Comparison of ENCODE assay signal across 12 cellular contexts in the genomic region with DNA sequence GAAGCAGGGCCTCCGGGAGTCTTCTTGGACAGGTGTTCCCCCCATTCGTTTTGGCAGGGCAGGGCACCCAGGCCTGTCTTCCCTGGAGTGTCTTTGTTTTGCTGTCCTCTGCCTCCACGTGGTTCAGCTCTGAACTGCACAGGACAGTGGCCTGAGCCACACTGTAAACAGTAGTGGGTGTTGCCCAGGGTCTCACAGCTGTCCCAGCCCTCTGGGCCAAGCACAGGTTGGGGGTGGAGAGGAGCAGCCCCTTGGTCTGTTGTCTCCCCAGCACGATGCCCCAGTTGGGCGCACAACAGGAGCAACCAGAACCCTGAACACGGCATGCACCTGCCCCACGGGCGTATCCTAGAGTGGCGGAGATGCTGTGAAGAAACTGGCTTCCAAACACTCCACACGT. TPM values are rescaled to one million over a fixed set of nuclear protein-coding genes. Genes with fewer than 3 reads are reported as not detected.
A peak's percentile ranks its signal among the peaks of the same experiment; 100 is the strongest.
DNase-seq lines count a peak whose midpoint lies in the region; ATAC-seq, FAIRE-seq and TF ChIP-seq lines count a peak whose summit lies in the region.
"Had no signal": no experiment of that assay in that cellular context is flagged by ENCODE, and none has a peak within 500 bp of the region (broad histone marks: within the 10 kb centered on the region; RNA-seq: fewer than 3 reads in every experiment).

No MANE protein-coding gene starts in this region.

- H3K4me1 ChIP-seq in CD4-positive, alpha-beta memory T cell (ENCODE audit: insufficient read depth, low read length) = peaks cover 45% of the 10 kb centered on the region
- H3K4me1 ChIP-seq in H9 (ENCODE audit: insufficient read depth, low read length) = peaks cover 4% of the 10 kb centered on the region; the same call in 1 of the 2 replicates
- peaks cover 18% of the 10 kb centered on the region for H3K4me1 ChIP-seq in GM12878 (ENCODE audit: control insufficient read depth, insufficient read depth, low read length)
- H3K4me1 ChIP-seq in left lung = peaks cover 0 to 1% of the 10 kb centered on the region in 2 donors

- H3K9me3 Mint-ChIP-seq in CD4-positive, alpha-beta memory T cell = no peaks in the 10 kb centered on the region
- H3K9me3 Mint-ChIP-seq in H9 = no peaks in the 10 kb centered on the region

- SMC1A ChIA-PET in GM12878 (lab: Charles Lee; ENCODE audit: uncharacterized antibody, unreplicated experiment) = interaction anchor here (0.7 to 1.7 kb wide), 6 partner anchors 32 to 207 kb away, joined by 3 to 15 read pairs (median 6); no protein-coding TSS in a partner anchor

- H2BK5ac ChIP-seq in H9 (ENCODE audit: insufficient read length, low read length) = no peak overlapping the region

- no peaks in the 10 kb centered on the region for H3K9me3 ChIP-seq in CD4-positive, alpha-beta memory T cell (ENCODE audit: control insufficient read depth in 1 of 2, low read length in 2 of 2)
- H3K9me3 ChIP-seq in H9 (ENCODE audit: control insufficient read depth, low read depth, low read length) = no peaks in the 10 kb centered on the region
- no peaks in the 10 kb centered on the region for H3K9me3 ChIP-seq in GM12878 (replicated peaks; ENCODE audit: control insufficient read depth, insufficient read depth, low read length)
- no peaks in the 10 kb centered on the region for H3K9me3 ChIP-seq in left lung
- H3K9me3 ChIP-seq: left ventricle myocardium inferior had no signal

- peaks cover 23 to 43% (median 33%) of the 10 kb centered on the region in 4 donors for H3K4me1 Mint-ChIP-seq in CD4-positive, alpha-beta memory T cell
- H3K4me1 Mint-ChIP-seq in H9 = peaks cover 31 to 48% of the 10 kb centered on the region in 2 experiments

- POLR2A ChIA-PET in CD4-positive, alpha-beta memory T cell (lab: Charles Lee; ENCODE audit: partially characterized antibody) = interaction anchor here (1.0 to 1.4 kb wide), 6 partner anchors 16 to 159 kb away, joined by 3 to 13 read pairs (median 4); no protein-coding TSS in a partner anchor
- POLR2A ChIA-PET in GM12878 (lab: Charles Lee) = interaction anchor here (0.7 to 1.3 kb wide), 3 partner anchors 10 to 77 kb away, joined by 3 read pairs; no protein-coding TSS in a partner anchor

- H3K56ac ChIP-seq in H9 (ENCODE audit: insufficient read length, low read depth, low read length) = no peak overlapping the region

- H3T11ph ChIP-seq in H9 (ENCODE audit: low read length) = no peak overlapping the region

- no peaks in the 10 kb centered on the region for H3K79me1 ChIP-seq in H9 (ENCODE audit: insufficient read depth, low read depth, low read length, poor library complexity, severe bottlenecking)

- WGBS in H9 (ENCODE audit: extremely low coverage, insufficient read length, low lambda C conversion rate) = no CpG with 5 or more reads among the region's 10 CpGs
- 86% methylated on average over 10 of the region's 10 CpGs for WGBS in GM12878 (ENCODE audit: insufficient coverage, insufficient replicate concordance, low lambda C conversion rate, missing lambda C conversion rate)

- no peak overlapping the region for H4K5ac ChIP-seq in H9 (ENCODE audit: insufficient read length, low read depth, low read length)

- H3K27me3 ChIP-seq in CD4-positive, alpha-beta memory T cell (ENCODE audit: insufficient read depth, low read length) = no peaks in the 10 kb centered on the region
- H3K27me3 ChIP-seq in H9 (ENCODE audit: insufficient read depth, low read length) (no peaks in the 10 kb centered on the region), GM12878 (replicated peaks in 1 of 2; ENCODE audit: control insufficient read depth in 2 of 2, insufficient read depth in 2 of 2, low read length in 1 of 2) (no peaks in the 10 kb centered on the region), left lung (no peaks in the 10 kb centered on the region)

- H4K8ac ChIP-seq in H9 (replicated peaks; ENCODE audit: insufficient read length, low read depth, low read length) = no peak overlapping the region

- H3K4me2 ChIP-seq in H9 (ENCODE audit: insufficient read depth, insufficient read length, low read length) (no peak overlapping the region), GM12878 (ENCODE audit: control insufficient read depth, insufficient read depth) (no peak overlapping the region)

- in situ Hi-C loops in GM12878 (cut with MboI) = no loop called here

- H3K9ac ChIP-seq in H9 (ENCODE audit: extremely low read depth, insufficient read length, low read length) = no peak overlapping the region
- no peak overlapping the region for H3K9ac ChIP-seq in GM12878 (ENCODE audit: control insufficient read depth, insufficient read depth, low read length)

- no peaks in the 10 kb centered on the region for H3K23me2 ChIP-seq in H9 (ENCODE audit: insufficient read length, low read depth, low read length, poor library complexity, severe bottlenecking)

- intact Hi-C loops in CD4-positive, alpha-beta memory T cell (cut with micrococcal nuclease) = loop anchor here (2.0 kb wide), 1 partner anchor 160 kb away; no protein-coding TSS in a partner anchor
- intact Hi-C loops in GM12878 (cut with micrococcal nuclease; ENCODE audit: unreplicated experiment) (loop anchor here (5.0 kb wide), 1 partner anchor 103 kb away; no protein-coding TSS in a partner anchor), left lung (cut with DNase I) (no loop called here)

- no peak overlapping the region for H3K4me3 Mint-ChIP-seq in CD4-positive, alpha-beta memory T cell
- H3K4me3 Mint-ChIP-seq in H9 = no peak overlapping the region

- no peak for TF ChIP-seq RAD21 in GM12878 (IDR thresholded peaks at IDR 0.05; ENCODE audit: insufficient read depth, low read depth, low read length)

- no peak overlapping the region for H2AK5ac ChIP-seq in H9 (ENCODE audit: insufficient read length, low read length)

- H3K27ac Mint-ChIP-seq in CD4-positive, alpha-beta memory T cell = peak overlapping the region in 5 of 7 donors; percentile 47 to 97 (median 74)
- no peak overlapping the region for H3K27ac Mint-ChIP-seq in H9

- peak; percentile 52; the same call in 2 of the 3 replicates for TF ChIP-seq CTCF in H9 (conservative IDR thresholded peaks at IDR 0.05)
- TF ChIP-seq CTCF in GM12878 (IDR thresholded peaks at IDR 0.05 in 2 of 3, conservative IDR thresholded peaks at IDR 0.05 in 1 of 3; ENCODE audit: control insufficient read depth in 2 of 3, extremely low read depth in 1 of 3, insufficient read depth in 1 of 3, low read depth in 3 of 3, low read length in 3 of 3) = peak in 2 of 3 experiments; percentile 27 to 45; a peak in 3 of 6 replicates
- TF ChIP-seq CTCF in left lung (IDR thresholded peaks at IDR 0.05) = no peak

- no peak overlapping the region for H3K14ac ChIP-seq in H9 (ENCODE audit: insufficient read depth, low read length)

- no peak overlapping the region for H3K27ac ChIP-seq in CD4-positive, alpha-beta memory T cell (ENCODE audit: low read depth, low read length)
- H3K27ac ChIP-seq in H9 (ENCODE audit: insufficient read length, low read depth, low read length) = no peak overlapping the region
- H3K27ac ChIP-seq in GM12878 (ENCODE audit: control insufficient read depth, insufficient read depth) = no peak overlapping the region
- no peak overlapping the region for H3K27ac ChIP-seq in left lung
- H3K27ac ChIP-seq: left ventricle myocardium inferior had no signal

- no peak overlapping the region for H2BK20ac ChIP-seq in H9 (ENCODE audit: low read depth, low read length, poor library complexity, severe bottlenecking)

- H3K18ac ChIP-seq in H9 (ENCODE audit: insufficient read length, low read depth, low read length) = no peak overlapping the region

- no peak overlapping the region for H4K91ac ChIP-seq in H9 (ENCODE audit: insufficient read length, low read depth, low read length)

- H2AFZ ChIP-seq in H9 (ENCODE audit: low read length) = no peak overlapping the region
- H2AFZ ChIP-seq in GM12878 (ENCODE audit: control insufficient read depth, low read depth, low read length) = no peak overlapping the region

- no peak overlapping the region for H2BK120ac ChIP-seq in H9 (ENCODE audit: low read depth, low read length, poor library complexity, severe bottlenecking)

- H3K4ac ChIP-seq in H9 (ENCODE audit: low read depth, low read length) = no peak overlapping the region

- H3K23ac ChIP-seq in H9 (ENCODE audit: insufficient read length, low read depth, low read length) = no peak overlapping the region

- CTCF ChIA-PET in CD4-positive, alpha-beta memory T cell (lab: Charles Lee; ENCODE audit: partially characterized antibody) = interaction anchor here (0.7 to 7.3 kb wide), 18 partner anchors 10 to 207 kb away, joined by 3 to 131 read pairs (median 4); no protein-coding TSS in a partner anchor
- CTCF ChIA-PET in GM12878 (lab: Yijun Ruan, JAX) = interaction anchor here (0.6 to 2.6 kb wide), 16 partner anchors 9 to 207 kb away, joined by 3 to 33 read pairs (median 4); no protein-coding TSS in a partner anchor

- H4K20me1 ChIP-seq in H9 (ENCODE audit: control insufficient read depth, insufficient read depth, insufficient read length) = no peaks in the 10 kb centered on the region
- no peaks in the 10 kb centered on the region for H4K20me1 ChIP-seq in GM12878 (ENCODE audit: control insufficient read depth, insufficient read depth)

- BruUV-seq in GM12878 (replicated peaks; lab: Mats Ljungman, UMichigan) = no TSS peak

- FAIRE-seq in GM12878 (lab: Jason Lieb, UNC) = no peak

- H3K4me3 ChIP-seq in CD4-positive, alpha-beta memory T cell (ENCODE audit: low read length in 2 of 2) = no peak overlapping the region
- H3K4me3 ChIP-seq in GM12878 = no peak overlapping the region
- no peak overlapping the region for H3K4me3 ChIP-seq in left lung
- H3K4me3 ChIP-seq: left ventricle myocardium inferior had no signal

- peak; percentile 53 for ATAC-seq in GM12878
- peak; percentile 29 for ATAC-seq in left lung
- ATAC-seq in HG03571 (IDR thresholded peaks at IDR 0.05; ENCODE audit: unreplicated experiment) = no peak
- ATAC-seq in GM18517 (IDR thresholded peaks at IDR 0.05; ENCODE audit: unreplicated experiment) = no peak

- RAD21 ChIA-PET in GM12878 (lab: Charles Lee; ENCODE audit: unreplicated experiment) = interaction anchor here (0.7 to 2.1 kb wide), 5 partner anchors 53 to 82 kb away, joined by 3 to 20 read pairs (median 4); no protein-coding TSS in a partner anchor

- no peak for DNase-seq in CD4-positive, alpha-beta memory T cell
- DNase-seq in H9 (peak; percentile 56), GM12878 (ENCODE audit: low read depth, low spot score) (no peak), left lung (no peak), activated gamma-delta T cell treated with Interleukin-2 at 50 U/mL for 16 hours (no peak)
- DNase-seq in NK-92 treated with Interleukin-12 subunit alpha and Interleukin-12 subunit beta, amount 100 ng/mL, for 24 hours (lab: John Stamatoyannopoulos, UW) = no peak
- DNase-seq: GDM1, left ventricle myocardium inferior, NCI-H526 treated with DMSO at 0.1 percent for 48 hours, T-helper 9 cell had no signal

- H2BK12ac ChIP-seq in H9 (ENCODE audit: insufficient read length, low read depth, low read length) = no peak overlapping the region

- H3K27me3 Mint-ChIP-seq in CD4-positive, alpha-beta memory T cell = no peaks in the 10 kb centered on the region
- no peaks in the 10 kb centered on the region; the same call in 1 of the 2 replicates for H3K27me3 Mint-ChIP-seq in H9 (ENCODE audit: low read depth)

- H2BK15ac ChIP-seq in H9 (ENCODE audit: low read depth, low read length) = no peak overlapping the region

- peak; percentile 40; the same call in 1 of the 2 replicates for TF ChIP-seq POLR2A in GM12878 (IDR thresholded peaks at IDR 0.05; ENCODE audit: low read depth, low read length)

- H3K36me3 ChIP-seq in CD4-positive, alpha-beta memory T cell (ENCODE audit: insufficient read depth, low read length) = peaks cover 35% of the 10 kb centered on the region
- peaks cover 18 to 33% of the 10 kb centered on the region in 2 experiments for H3K36me3 ChIP-seq in GM12878 (ENCODE audit: control insufficient read depth in 2 of 2, insufficient read depth in 2 of 2, low read length in 1 of 2)
- H3K36me3 ChIP-seq in left lung = peaks cover 0 to 40% of the 10 kb centered on the region in 2 donors

- no peak for TF ChIP-seq EP300 in GM12878 (IDR thresholded peaks at IDR 0.05; ENCODE audit: borderline replicate concordance in 1 of 2, control insufficient read depth in 1 of 2, low read depth in 2 of 2, low read length in 2 of 2)

- no peaks in the 10 kb centered on the region for H3K79me2 ChIP-seq in H9 (ENCODE audit: insufficient read depth, low read length)
- H3K79me2 ChIP-seq in GM12878 (ENCODE audit: control insufficient read depth, insufficient read depth, low read length) = peaks cover 3% of the 10 kb centered on the region

- peaks cover 17 to 41% of the 10 kb centered on the region in 2 donors for H3K36me3 Mint-ChIP-seq in CD4-positive, alpha-beta memory T cell
- peaks cover 4 to 19% (median 9%) of the 10 kb centered on the region in 3 experiments; a peak in 6 of 7 replicates for H3K36me3 Mint-ChIP-seq in H9 (ENCODE audit: insufficient read depth in 1 of 3, low read depth in 3 of 3)

RNA-seq across cellular contexts. Expression of a gene that starts 14.4 kb away (rescaled TPM):
- 10 to 100 TPM; 25.1 to 27.8 TPM for total RNA-seq in CD4-positive, alpha-beta memory T cell
- 100 to 1,000 TPM; 151 to 226 TPM for polyA plus RNA-seq in CD4-positive, alpha-beta memory T cell
- total RNA-seq in H9 (2021) (28.0 and 31.9 TPM in 2 replicates), GM12878 (2014; rRNA removed) (92.6 and 102 TPM in 2 replicates), GM12878 (2014; rRNA removed; fragmentation: Illumina TruSeq; extraction: Trizol) (103 and 110 TPM in 2 replicates), GM12878 (2021) (70.8 and 74.9 TPM in 2 replicates), left lung (10 to 100 TPM; 18.2 to 21.5 TPM)
- total RNA-seq in GM12878 (2013; cell fraction: nucleolus; rRNA removed) = 8.5 and 9.7 TPM in 2 replicates
- 76.2 TPM for polyA plus RNA-seq in GM12878 (2011; ENCODE audit: low read depth)
- polyA plus RNA-seq in GM12878 (2011; rRNA removed) (84.1 and 109 TPM in 2 replicates), GM12878 (2014; fragmentation: Illumina TruSeq; extraction: Trizol) (133 and 200 TPM in 2 replicates), GM12878 (2014; fragmentation: Nextera tagmentation; extraction: Ambion mirVana) (100 to 1,000 TPM; 323 to 380 TPM), GM12878 (2014; rRNA removed) (99.5 and 99.6 TPM in 2 replicates), GM12878 (2016; fragmentation: Nextera tagmentation; extraction: Ambion mirVana) (100 to 1,000 TPM; 165 to 180 TPM)
- 165 and 304 TPM in 2 replicates for polyA plus RNA-seq in GM12878 (2011; cell fraction: cytosol; rRNA removed)
- polyA plus RNA-seq in GM12878 (2011; cell fraction: nucleus; rRNA removed) = 77.8 and 96.7 TPM in 2 replicates
- 92.0 and 93.8 TPM in 2 replicates for polyA plus RNA-seq in GM12878 (2012)
- polyA minus RNA-seq in GM12878 (2011; rRNA and poly(A)+ RNA removed) = 31.0 and 53.2 TPM in 2 replicates
- polyA minus RNA-seq in GM12878 (2011; cell fraction: cytosol; rRNA and poly(A)+ RNA removed) = 21.2 and 21.5 TPM in 2 replicates
- polyA minus RNA-seq in GM12878 (2011; cell fraction: nucleus; rRNA and poly(A)+ RNA removed) = 7.5 and 13.0 TPM in 2 replicates

RNA-seq across cellular contexts. Expression of a gene that starts 52.2 kb away (rescaled TPM):
- total RNA-seq in CD4-positive, alpha-beta memory T cell = 10 to 100 TPM; 75.0 to 79.1 TPM
- 10 to 100 TPM; 28.4 to 32.6 TPM for polyA plus RNA-seq in CD4-positive, alpha-beta memory T cell
- 34.8 and 35.0 TPM in 2 replicates for total RNA-seq in H9 (2021)
- 109 and 111 TPM in 2 replicates for total RNA-seq in GM12878 (2013; cell fraction: nucleolus; rRNA removed)
- total RNA-seq in GM12878 (2014; rRNA removed) = 46.2 and 53.1 TPM in 2 replicates
- total RNA-seq in GM12878 (2014; rRNA removed; fragmentation: Illumina TruSeq; extraction: Trizol) = 46.2 and 51.7 TPM in 2 replicates
- 55.9 and 56.6 TPM in 2 replicates for total RNA-seq in GM12878 (2021)
- 31.0 TPM for polyA plus RNA-seq in GM12878 (2011; ENCODE audit: low read depth)
- 67.0 and 67.8 TPM in 2 replicates for polyA plus RNA-seq in GM12878 (2011; rRNA removed)
- 57.0 and 58.5 TPM in 2 replicates for polyA plus RNA-seq in GM12878 (2011; cell fraction: cytosol; rRNA removed)
- 116 and 125 TPM in 2 replicates for polyA plus RNA-seq in GM12878 (2011; cell fraction: nucleus; rRNA removed)
- 44.7 and 48.1 TPM in 2 replicates for polyA plus RNA-seq in GM12878 (2012)
- 57.5 and 59.1 TPM in 2 replicates for polyA plus RNA-seq in GM12878 (2014; fragmentation: Illumina TruSeq; extraction: Trizol)
- 1 to 10 TPM; 2.7 to 3.5 TPM for polyA plus RNA-seq in GM12878 (2014; fragmentation: Nextera tagmentation; extraction: Ambion mirVana)
- 43.3 and 52.8 TPM in 2 replicates for polyA plus RNA-seq in GM12878 (2014; rRNA removed)
- 10 to 100 TPM; 31.9 to 34.2 TPM for polyA plus RNA-seq in GM12878 (2016; fragmentation: Nextera tagmentation; extraction: Ambion mirVana)
- 55.4 and 70.0 TPM in 2 replicates for polyA minus RNA-seq in GM12878 (2011; rRNA and poly(A)+ RNA removed)
- polyA minus RNA-seq in GM12878 (2011; cell fraction: cytosol; rRNA and poly(A)+ RNA removed) = 17.1 and 22.4 TPM in 2 replicates
- polyA minus RNA-seq in GM12878 (2011; cell fraction: nucleus; rRNA and poly(A)+ RNA removed) = 26.4 and 35.6 TPM in 2 replicates
- 10 to 100 TPM; 36.1 to 36.7 TPM for total RNA-seq in left lung

Comparison
In these comparisons a context has a peak if more than half of its experiments do, and no peak if none do; other contexts are left out.
1. H3K27ac Mint-ChIP-seq: peak in CD4-positive, alpha-beta memory T cell (5 of 7); none in H9 (0 of 3).
2. CTCF ChIP-seq: peak in H9 (single experiment) and GM12878 (2 of 3); none in left lung (0 of 2).
3. ATAC-seq: peak in GM12878 (single experiment) and left lung (single experiment); none in HG03571 (single experiment) and GM18517 (single experiment).
4. intact Hi-C loops: an anchor here in CD4-positive, alpha-beta memory T cell (2.0 kb wide) and GM12878 (5.0 kb wide); none called in left lung.